In genomic region chr15:57296473-57297162, GRCh38 we compare ENCODE assay signal across 13 cellular contexts.
DNase-seq lines count a peak whose midpoint lies in the region; ATAC-seq and TF ChIP-seq lines count a peak whose summit lies in the region.
"Had no signal": no experiment of that assay in that cellular context is flagged by ENCODE, and none has a peak within 500 bp of the region (broad histone marks: within the 10 kb centered on the region; RNA-seq: fewer than 3 reads in every experiment).

No MANE protein-coding gene starts in this region.

- no peak overlapping the region for H3K27ac ChIP-seq in IMR-90 (ENCODE audit: insufficient read depth, low read length)
- no peak overlapping the region for H3K27ac ChIP-seq in CD4-positive, alpha-beta memory T cell (ENCODE audit: low read depth, low read length)
- H3K27ac ChIP-seq: prostate gland, thoracic aorta had no signal

- H2BK15ac ChIP-seq in IMR-90 (ENCODE audit: low read depth, low read length) = no peak overlapping the region

- no peak overlapping the region for H2AFZ ChIP-seq in IMR-90 (replicated peaks; ENCODE audit: low read length, poor library complexity)

- H3K9ac ChIP-seq in IMR-90 (ENCODE audit: low read depth, low read length) = no peak overlapping the region

- peaks cover 15% of the 10 kb centered on the region for H3K4me1 Mint-ChIP-seq in Calu3 (ENCODE audit: low read depth, unreplicated experiment)
- peaks cover 56% of the 10 kb centered on the region for H3K4me1 Mint-ChIP-seq in dendritic cell treated with granulocyte-macrophage colony-stimulating factor and Interleukin-4, amounts not matched to agents 40 ng/mL and 50 ng/mL, for 4 days (ENCODE audit: low read depth)
- peaks cover 53 to 76% (median 64%) of the 10 kb centered on the region in 3 donors for H3K4me1 Mint-ChIP-seq in naive B cell
- H3K4me1 Mint-ChIP-seq in CD4-positive, alpha-beta memory T cell = peaks cover 0 to 7% (median 2%) of the 10 kb centered on the region in 4 donors

- BruUV-seq in Calu3 (replicated peaks; lab: Mats Ljungman, UMichigan) = no TSS peak
- no TSS peak for BruUV-seq in IMR-90 (replicated peaks; lab: Mats Ljungman, UMichigan)

- peak; percentile 29 for DNase-seq in Calu3
- DNase-seq in IMR-90 = no peak
- no peak for DNase-seq in naive B cell
- no peak for DNase-seq in CD4-positive, alpha-beta memory T cell
- DNase-seq: activated CD4-positive, CD25-positive, alpha-beta regulatory T cell; NCI-H446; SIG-M5 had no signal

- no peaks in the 10 kb centered on the region for H3K27me3 Mint-ChIP-seq in Calu3 (ENCODE audit: unreplicated experiment)
- H3K27me3 Mint-ChIP-seq in dendritic cell treated with granulocyte-macrophage colony-stimulating factor and Interleukin-4, amounts not matched to agents 40 ng/mL and 50 ng/mL, for 4 days = no peaks in the 10 kb centered on the region
- no peaks in the 10 kb centered on the region for H3K27me3 Mint-ChIP-seq in naive B cell
- H3K27me3 Mint-ChIP-seq in CD4-positive, alpha-beta memory T cell = no peaks in the 10 kb centered on the region

- H3K4me1 ChIP-seq in IMR-90 (ENCODE audit: control insufficient read depth, insufficient read depth, low read length) = peaks cover 17% of the 10 kb centered on the region
- no peaks in the 10 kb centered on the region for H3K4me1 ChIP-seq in CD4-positive, alpha-beta memory T cell (ENCODE audit: insufficient read depth, low read length)
- H3K4me1 ChIP-seq: prostate gland had no signal

- no peak overlapping the region for H3K4ac ChIP-seq in IMR-90 (ENCODE audit: low read depth, low read length)

- 0 out of 2 replicates have a peak overlapping the region, but pooled peaks have one; percentile 24 for H3K14ac ChIP-seq in IMR-90 (replicated peaks; ENCODE audit: low read depth, low read length)

- 96% methylated on average over 3 of the region's 9 CpGs; no CpG with 5 or more reads in 1 of the 2 experiments for WGBS in IMR-90 (ENCODE audit: extremely low coverage in 2 of 2, insufficient read length in 1 of 2), 2 experiments

- ATAC-seq in IMR-90 (ENCODE audit: low read depth) (no peak), naive B cell (ENCODE audit: low read depth in 2 of 2) (no peak), HG03196 (IDR thresholded peaks at IDR 0.05; ENCODE audit: unreplicated experiment) (no peak), GM19397 (IDR thresholded peaks at IDR 0.05; ENCODE audit: unreplicated experiment) (no peak)

- H3K4me3 Mint-ChIP-seq in Calu3 (ENCODE audit: low read depth, unreplicated experiment) (no peak overlapping the region), naive B cell (peak overlapping the region in 6 of 8 donors; percentile 68 to 99 (median 88))
- H3K4me3 Mint-ChIP-seq in dendritic cell treated with granulocyte-macrophage colony-stimulating factor and Interleukin-4, amounts not matched to agents 40 ng/mL and 50 ng/mL, for 4 days = no peak overlapping the region
- H3K4me3 Mint-ChIP-seq in CD4-positive, alpha-beta memory T cell = no peak overlapping the region

- no peak overlapping the region; the same call in 1 of the 2 replicates for H2BK20ac ChIP-seq in IMR-90 (ENCODE audit: low read depth, low read length)

- no peak overlapping the region for H3K18ac ChIP-seq in IMR-90 (ENCODE audit: low read depth, low read length)

- H3K27me3 ChIP-seq in IMR-90 (ENCODE audit: control insufficient read depth, insufficient read depth, low read length) = no peaks in the 10 kb centered on the region
- H3K27me3 ChIP-seq in CD4-positive, alpha-beta memory T cell (ENCODE audit: insufficient read depth, low read length) = no peaks in the 10 kb centered on the region

- TF ChIP-seq RAD21 in IMR-90 (IDR thresholded peaks at IDR 0.05; ENCODE audit: low read length) = no peak

- H2BK120ac ChIP-seq in IMR-90 (ENCODE audit: low read depth, low read length) = no peak overlapping the region

- H4K91ac ChIP-seq in IMR-90 (ENCODE audit: insufficient read depth, low read depth, low read length) = no peak overlapping the region

- no peaks in the 10 kb centered on the region for H3K79me1 ChIP-seq in IMR-90 (ENCODE audit: low read depth in 1 of 2, low read length in 2 of 2)

- H4K20me1 ChIP-seq in IMR-90 (ENCODE audit: insufficient read depth, low read length) = no peaks in the 10 kb centered on the region

- TF ChIP-seq CTCF in Calu3 (IDR thresholded peaks at IDR 0.05; ENCODE audit: unreplicated experiment) (no peak), IMR-90 (conservative IDR thresholded peaks at IDR 0.05; ENCODE audit: low read depth, low read length) (no peak)

- dilution Hi-C loops in IMR-90 (cut with HindIII; ENCODE audit: low sequenced_read_pairs, unreplicated experiment) = no loop called here

- H3K23ac ChIP-seq in IMR-90 (ENCODE audit: low read depth, low read length) = no peak overlapping the region

- in situ Hi-C loops in IMR-90 (cut with MboI; ENCODE audit: low sequenced_read_pairs) = no loop called here

- CTCF ChIA-PET in Calu3 (lab: Charles Lee) = no interaction called here
- CTCF ChIA-PET in IMR-90 (lab: Yijun Ruan, JAX) = interaction anchor here (1.0 kb wide), 1 partner anchor 150 kb away, joined by 4 read pairs; no protein-coding TSS in a partner anchor
- CTCF ChIA-PET in CD4-positive, alpha-beta memory T cell (lab: Charles Lee; ENCODE audit: partially characterized antibody) = interaction anchor here (1.6 kb wide), 1 partner anchor 10 kb away, joined by 9 read pairs; no protein-coding TSS in a partner anchor

- H3K27ac Mint-ChIP-seq in Calu3 (ENCODE audit: unreplicated experiment) (peak overlapping the region; percentile 27), naive B cell (peak overlapping the region; percentile 99 to 100 (median 100))
- H3K27ac Mint-ChIP-seq in dendritic cell treated with granulocyte-macrophage colony-stimulating factor and Interleukin-4, amounts not matched to agents 40 ng/mL and 50 ng/mL, for 4 days = peak overlapping the region; percentile 45
- no peak overlapping the region for H3K27ac Mint-ChIP-seq in CD4-positive, alpha-beta memory T cell

- peaks cover 2% of the 10 kb centered on the region; the same call in 1 of the 2 replicates for H3K36me3 ChIP-seq in IMR-90 (ENCODE audit: control insufficient read depth, insufficient read depth, low read length)
- no peaks in the 10 kb centered on the region for H3K36me3 ChIP-seq in CD4-positive, alpha-beta memory T cell (ENCODE audit: insufficient read depth, low read length)
- H3K36me3 ChIP-seq: prostate gland, thoracic aorta had no signal

- H3K9me3 Mint-ChIP-seq in Calu3 (ENCODE audit: low read depth, unreplicated experiment) = no peaks in the 10 kb centered on the region
- H3K9me3 Mint-ChIP-seq in dendritic cell treated with granulocyte-macrophage colony-stimulating factor and Interleukin-4, amounts not matched to agents 40 ng/mL and 50 ng/mL, for 4 days = no peaks in the 10 kb centered on the region
- H3K9me3 Mint-ChIP-seq in naive B cell = no peaks in the 10 kb centered on the region
- peaks cover 0 to 5% (median 0%) of the 10 kb centered on the region in 8 donors for H3K9me3 Mint-ChIP-seq in CD4-positive, alpha-beta memory T cell

- no peak overlapping the region for H4K8ac ChIP-seq in IMR-90 (ENCODE audit: low read depth in 2 of 2, low read length in 2 of 2)

- no peak for TF ChIP-seq POLR2A in IMR-90 (IDR thresholded peaks at IDR 0.05; ENCODE audit: low read depth, low read length)

- intact Hi-C loops in Calu3 (cut with micrococcal nuclease; ENCODE audit: unreplicated experiment) = no loop called here
- intact Hi-C loops in IMR-90 (cut with micrococcal nuclease) = no loop called here
- intact Hi-C loops in dendritic cell treated with granulocyte-macrophage colony-stimulating factor and Interleukin-4, amounts not matched to agents 40 ng/mL and 50 ng/mL, for 4 days (cut with micrococcal nuclease) = no loop called here
- intact Hi-C loops in CD4-positive, alpha-beta memory T cell (cut with micrococcal nuclease) = no loop called here

- no peak overlapping the region for H4K5ac ChIP-seq in IMR-90 (ENCODE audit: low read depth, low read length)

- peaks cover 6% of the 10 kb centered on the region; the same call in 1 of the 2 replicates for H3K9me1 ChIP-seq in IMR-90 (ENCODE audit: insufficient read depth, low read length)

- no peaks in the 10 kb centered on the region for H3K9me3 ChIP-seq in IMR-90 (ENCODE audit: control insufficient read depth, insufficient read depth, low read length)
- no peaks in the 10 kb centered on the region for H3K9me3 ChIP-seq in CD4-positive, alpha-beta memory T cell (ENCODE audit: control insufficient read depth in 1 of 2, low read length in 2 of 2)
- H3K9me3 ChIP-seq: prostate gland, thoracic aorta had no signal

- peaks cover 5% of the 10 kb centered on the region for H3K36me3 Mint-ChIP-seq in Calu3 (ENCODE audit: insufficient read depth, unreplicated experiment)
- peaks cover 10% of the 10 kb centered on the region for H3K36me3 Mint-ChIP-seq in dendritic cell treated with granulocyte-macrophage colony-stimulating factor and Interleukin-4, amounts not matched to agents 40 ng/mL and 50 ng/mL, for 4 days (ENCODE audit: low read depth)
- H3K36me3 Mint-ChIP-seq in naive B cell = peaks cover 6 to 15% of the 10 kb centered on the region in 2 donors
- H3K36me3 Mint-ChIP-seq in CD4-positive, alpha-beta memory T cell = peaks cover 7 to 11% of the 10 kb centered on the region in 2 donors

- no peak overlapping the region for H3K56ac ChIP-seq in IMR-90 (ENCODE audit: extremely low read depth, insufficient read depth, low read length)

- H2AK9ac ChIP-seq in IMR-90 (replicated peaks; ENCODE audit: low read depth, low read length, poor library complexity) = peak overlapping the region; percentile 12

- POLR2A ChIA-PET in IMR-90 (lab: Charles Lee; ENCODE audit: unreplicated experiment) = no interaction called here
- POLR2A ChIA-PET in CD4-positive, alpha-beta memory T cell (lab: Charles Lee; ENCODE audit: partially characterized antibody) = no interaction called here

- H3K4me3 ChIP-seq in IMR-90 (ENCODE audit: insufficient read depth, low read depth, low read length) = no peak overlapping the region
- H3K4me3 ChIP-seq in CD4-positive, alpha-beta memory T cell (ENCODE audit: low read length in 2 of 2) = no peak overlapping the region
- H3K4me3 ChIP-seq: prostate gland, smooth muscle cell, thoracic aorta had no signal

- no peak overlapping the region for H2AK5ac ChIP-seq in IMR-90 (ENCODE audit: low read depth, low read length)

- H2BK5ac ChIP-seq in IMR-90 (ENCODE audit: low read depth, low read length, poor library complexity, severe bottlenecking) = no peak overlapping the region

- H3K4me2 ChIP-seq in IMR-90 (ENCODE audit: low read depth, low read length) = no peak overlapping the region
- H3K4me2 ChIP-seq: smooth muscle cell had no signal

TF ChIP-seq in IMR-90, 13 proteins besides CTCF, POLR2A, EP300 and RAD21 (continues in another document):
- no peak for TF ChIP-seq MXI1 (IDR thresholded peaks at IDR 0.05; ENCODE audit: borderline replicate concordance, low read depth, low read length)
- no peak for TF ChIP-seq CHD1 (IDR thresholded peaks at IDR 0.05; ENCODE audit: low read depth, low read length)
- no peak for TF ChIP-seq BHLHE40 (IDR thresholded peaks at IDR 0.05; ENCODE audit: low read depth, low read length)

Comparison
In these comparisons a context has a peak if more than half of its experiments do, and no peak if none do; other contexts are left out.
1. H3K27ac Mint-ChIP-seq: peak in Calu3 (single experiment), dendritic cell treated with granulocyte-macrophage colony-stimulating factor and Interleukin-4, amounts not matched to agents 40 ng/mL and 50 ng/mL, for 4 days (single experiment) and naive B cell (6 of 6); none in CD4-positive, alpha-beta memory T cell (0 of 7).
2. H3K4me3 Mint-ChIP-seq: peak in naive B cell (6 of 8); none in Calu3 (single experiment), dendritic cell treated with granulocyte-macrophage colony-stimulating factor and Interleukin-4, amounts not matched to agents 40 ng/mL and 50 ng/mL, for 4 days (single experiment) and CD4-positive, alpha-beta memory T cell (0 of 8).